In the genomic region with DNA sequence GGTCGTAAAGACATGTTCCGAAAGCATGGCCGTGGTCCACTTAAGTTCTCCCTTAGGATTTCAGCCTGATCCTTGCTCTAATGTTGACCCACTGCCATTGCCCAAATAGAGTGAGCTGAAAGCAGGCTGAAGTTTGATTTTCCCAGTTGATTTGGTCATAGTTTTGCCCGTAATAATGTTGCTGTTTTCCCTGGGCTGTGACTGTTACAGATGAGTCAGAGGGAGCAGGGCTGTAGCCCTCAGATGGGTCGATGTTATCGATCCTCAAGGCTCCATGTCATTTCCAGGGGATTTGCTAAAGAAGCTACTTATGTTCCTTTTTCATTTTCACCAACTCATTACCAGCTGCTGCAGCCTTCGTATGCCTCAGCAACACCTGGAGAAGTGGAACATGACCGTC, we compare ENCODE assay signal across 14 cellular contexts.
DNase-seq lines count a peak whose midpoint lies in the region; ATAC-seq and TF ChIP-seq lines count a peak whose summit lies in the region.
"Had no signal": no experiment of that assay in that cellular context is flagged by ENCODE, and none has a peak within 500 bp of the region (broad histone marks: within the 10 kb centered on the region; RNA-seq: fewer than 3 reads in every experiment).

No MANE protein-coding gene starts in this region.

- H3K9me3 ChIP-seq in mucosa of descending colon = no peaks in the 10 kb centered on the region
- H3K9me3 ChIP-seq: SJCRH30 had no signal

- no peaks in the 10 kb centered on the region for H3K4me1 ChIP-seq in mucosa of descending colon (ENCODE audit: low read depth)
- H3K4me1 ChIP-seq: A549, Caco-2, SJCRH30 had no signal

- H3K36me3 ChIP-seq in mucosa of descending colon (ENCODE audit: low read depth) = no peaks in the 10 kb centered on the region
- H3K36me3 ChIP-seq: SJCRH30 had no signal

- intact Hi-C loops in mucosa of descending colon (cut with DNase I, micrococcal nuclease) = no loop called here

- no peak overlapping the region for H3K4me3 ChIP-seq in mucosa of descending colon
- H3K4me3 ChIP-seq: A549, SJCRH30 had no signal

- DNase-seq in NCI-H510A treated with DMSO at 0.1 percent for 48 hours (lab: John Stamatoyannopoulos, UW) = peak; percentile 23
- DNase-seq in NCI-H510A (lab: John Stamatoyannopoulos, UW) = no peak
- peak; percentile 72 for DNase-seq in NCI-H345 treated with DMSO at 0.1 percent for 48 hours (lab: John Stamatoyannopoulos, UW; ENCODE audit: unreplicated experiment)
- DNase-seq in iris pigment epithelial cell (ENCODE audit: low read depth) = peak; percentile 13
- DNase-seq in mucosa of descending colon = no peak
- no peak for DNase-seq in GM19238 (ENCODE audit: insufficient read length, low spot score)
- DNase-seq in activated CD8-positive, alpha-beta memory T cell treated with anti-CD3 and anti-CD28 coated beads for 24 hours = no peak
- DNase-seq: NCI-H2171 treated with DMSO at 0.1 percent for 48 hours, NCI-H524 treated with DMSO at 0.1 percent for 48 hours, OCI-M1, RPMI8226 had no signal

- TF ChIP-seq CTCF in mucosa of descending colon (IDR thresholded peaks at IDR 0.05) = no peak

- no peak for ATAC-seq in mucosa of descending colon
- ATAC-seq: A549 had no signal

Comparison
In these comparisons a context has a peak if more than half of its experiments do, and no peak if none do; other contexts are left out.
1. DNase-seq: peak in NCI-H510A treated with DMSO at 0.1 percent for 48 hours (single experiment), NCI-H345 treated with DMSO at 0.1 percent for 48 hours (single experiment) and iris pigment epithelial cell (single experiment); none in NCI-H510A (single experiment), mucosa of descending colon (0 of 3), GM19238 (single experiment) and activated CD8-positive, alpha-beta memory T cell treated with anti-CD3 and anti-CD28 coated beads for 24 hours (single experiment).